23 cellular contexts compared by ENCODE assay signal in genomic region chr1:216794541-216795055, GRCh38.
"Had no signal": no experiment of that assay in that cellular context is flagged by ENCODE, and none has a peak within 500 bp of the region (broad histone marks: within the 10 kb centered on the region; RNA-seq: fewer than 3 reads in every experiment).

No MANE protein-coding gene starts in this region.

- H3K36me3 ChIP-seq: left lung, lower lobe of right lung, prostate gland, stomach, thoracic aorta, transverse colon had no signal

- H3K4me3 ChIP-seq: left lung, lower lobe of right lung, prostate gland, skin epidermis, stomach, thoracic aorta, transverse colon had no signal

- H3K36me3 Mint-ChIP-seq: natural killer cell treated with Interleukin-12 subunit alpha and Interleukin-12 subunit beta and Interleukin-15 and Interleukin-18, amount 100 ng/mL, for 72 hours had no signal

- H3K9me3 ChIP-seq: left lung, lower lobe of right lung, prostate gland, stomach, thoracic aorta, transverse colon had no signal

- H3K4me3 Mint-ChIP-seq: dendritic cell treated with granulocyte-macrophage colony-stimulating factor and Interleukin-4, amounts not matched to agents 40 ng/mL and 50 ng/mL, for 4 days; effector memory CD8-positive, alpha-beta T cell; natural killer cell treated with Interleukin-12 subunit alpha and Interleukin-12 subunit beta and Interleukin-15 and Interleukin-18, amount 100 ng/mL, for 72 hours had no signal

- DNase-seq: cerebellar nuclear complex; effector memory CD8-positive, alpha-beta T cell; foreskin melanocyte; head of caudate nucleus; hippocampal formation; left lung; lower lobe of right lung; mesenchymal stem cell; midbrain; occipital lobe; retina; stimulated activated CD4-positive, alpha-beta T cell treated with anti-CD3 and anti-CD28 coated beads, Interleukin-12 subunit alpha, Interleukin-12 subunit beta, amount 100 ng/mL, for 4 hours; stimulated activated naive CD4-positive, alpha-beta T cell; stomach; substantia nigra; transverse colon had no signal

- H3K27ac Mint-ChIP-seq: dendritic cell treated with granulocyte-macrophage colony-stimulating factor and Interleukin-4, amounts not matched to agents 40 ng/mL and 50 ng/mL, for 4 days; effector memory CD8-positive, alpha-beta T cell; natural killer cell treated with Interleukin-12 subunit alpha and Interleukin-12 subunit beta and Interleukin-15 and Interleukin-18, amount 100 ng/mL, for 72 hours had no signal

- H2AFZ ChIP-seq: parathyroid adenoma had no signal

- H3K27me3 Mint-ChIP-seq: dendritic cell treated with granulocyte-macrophage colony-stimulating factor and Interleukin-4, amounts not matched to agents 40 ng/mL and 50 ng/mL, for 4 days; effector memory CD8-positive, alpha-beta T cell; natural killer cell treated with Interleukin-12 subunit alpha and Interleukin-12 subunit beta and Interleukin-15 and Interleukin-18, amount 100 ng/mL, for 72 hours had no signal

- H3K27ac ChIP-seq: left lung, lower lobe of right lung, parathyroid adenoma, prostate gland, skin epidermis, stomach, thoracic aorta, transverse colon had no signal

- H3K27me3 ChIP-seq: left lung, stomach, transverse colon had no signal

- H3K9ac ChIP-seq: parathyroid adenoma had no signal

- H3K9me3 Mint-ChIP-seq: dendritic cell treated with granulocyte-macrophage colony-stimulating factor and Interleukin-4, amounts not matched to agents 40 ng/mL and 50 ng/mL, for 4 days had no signal

- H3K4me1 ChIP-seq: left lung, lower lobe of right lung, parathyroid adenoma, prostate gland, stomach, transverse colon had no signal

- ATAC-seq: effector memory CD8-positive, alpha-beta T cell; left lung; lower lobe of right lung; natural killer cell treated with Interleukin-12 subunit alpha and Interleukin-12 subunit beta and Interleukin-15 and Interleukin-18, amount 100 ng/mL, for 72 hours; sciatic nerve had no signal
